In genomic region chr21:44677881-44678280, GRCh38 we compare ENCODE assay signal across 34 cellular contexts. TPM values are rescaled to one million over a fixed set of nuclear protein-coding genes. Genes with fewer than 3 reads are reported as not detected.
"Had no signal": no experiment of that assay in that cellular context is flagged by ENCODE, and none has a peak within 500 bp of the region (broad histone marks: within the 10 kb centered on the region; RNA-seq: fewer than 3 reads in every experiment).

No MANE protein-coding gene starts in this region.

- H3K9me3 ChIP-seq: adrenal gland, body of pancreas, colonic mucosa, gastrocnemius medialis had no signal

- H3K27ac ChIP-seq: adrenal gland, body of pancreas, cardiac muscle cell, colonic mucosa, dorsolateral prefrontal cortex, foreskin keratinocyte, gastrocnemius medialis, heart left ventricle had no signal

- DNase-seq: activated CD4-positive, alpha-beta T cell treated with anti-CD3 and anti-CD28 coated beads for 36 hours; activated CD4-positive, alpha-beta T cell treated with anti-CD3 and anti-CD28 coated beads, Interleukin-2, amount 10 ng/mL, durations not matched to agents 7 days and 5 days; activated CD4-positive, alpha-beta T cell treated with anti-CD3 and anti-CD28 coated beads, Interleukin-2, amount 50 U/mL, for 4 hours; activated CD4-positive, CD25-positive, alpha-beta regulatory T cell; activated CD4-positive, CD25-positive, alpha-beta regulatory T cell treated with anti-CD3 and anti-CD28 coated beads, Interleukin-2, amount 50 U/mL, for 72 hours; activated CD8-positive, alpha-beta memory T cell treated with anti-CD3 and anti-CD28 coated beads, Interleukin-2, amount 10 ng/mL, durations not matched to agents 7 days and 5 days; activated CD8-positive, alpha-beta memory T cell treated with anti-CD3 and anti-CD28 coated beads, Interleukin-2, amount 50 U/mL, for 4 hours; activated CD8-positive, alpha-beta T cell treated with anti-CD3 and anti-CD28 coated beads for 36 hours; activated naive CD4-positive, alpha-beta T cell treated with anti-CD3 and anti-CD28 coated beads for 36 hours; activated naive CD8-positive, alpha-beta T cell treated with anti-CD3 and anti-CD28 coated beads for 36 hours; activated naive CD8-positive, alpha-beta T cell treated with anti-CD3 and anti-CD28 coated beads, Interleukin-2, amount 50 U/mL, for 24 hours; activated T-cell treated with anti-CD3 and anti-CD28 coated beads for 4 hours; activated T-cell treated with anti-CD3 and anti-CD28 coated beads, Interleukin-2, amount 50 U/mL, for 24 hours; activated T-cell treated with anti-CD3 and anti-CD28 coated beads, Interleukin-2, amount 50 U/mL, for 72 hours; amygdala; aorta; body of pancreas; central memory CD4-positive, alpha-beta T cell; cerebellar nuclear complex; colonic mucosa; dorsolateral prefrontal cortex; effector memory CD4-positive, alpha-beta T cell; endodermal cell; foreskin keratinocyte; gastrocnemius medialis; glutamatergic neuron; heart left ventricle; T-helper 2 cell had no signal

- ATAC-seq: activated CD4-positive, alpha-beta T cell treated with anti-CD3 and anti-CD28 coated beads for 36 hours; activated CD8-positive, alpha-beta memory T cell treated with anti-CD3 and anti-CD28 coated beads, Interleukin-2, amount 10 ng/mL, durations not matched to agents 7 days and 5 days; activated CD8-positive, alpha-beta T cell treated with anti-CD3 and anti-CD28 coated beads for 36 hours; activated naive CD8-positive, alpha-beta T cell treated with anti-CD3 and anti-CD28 coated beads, Interleukin-2, amount 50 U/mL, for 24 hours; activated T-cell treated with anti-CD3 and anti-CD28 coated beads, Interleukin-2, amount 50 U/mL, for 72 hours; body of pancreas; esophagus mucosa; foreskin keratinocyte; gastrocnemius medialis; heart left ventricle had no signal

- H3K4me3 ChIP-seq: adrenal gland, body of pancreas, cardiac muscle cell, colonic mucosa, dorsolateral prefrontal cortex, gastrocnemius medialis, heart left ventricle had no signal

- H3K4me1 ChIP-seq: adrenal gland, body of pancreas, colonic mucosa, foreskin keratinocyte, gastrocnemius medialis, heart left ventricle had no signal

- H3K36me3 ChIP-seq: adrenal gland, cardiac muscle cell, colonic mucosa, gastrocnemius medialis, heart left ventricle had no signal

- H3K27me3 ChIP-seq: adrenal gland, body of pancreas, cardiac muscle cell, colonic mucosa had no signal

RNA-seq across cellular contexts. Expression of gene KRTAP12-1, which starts 4.1 kb away (rescaled TPM):
- total RNA-seq: activated CD4-positive, alpha-beta T cell treated with anti-CD3 and anti-CD28 coated beads for 36 hours; activated CD4-positive, alpha-beta T cell treated with anti-CD3 and anti-CD28 coated beads, Interleukin-2, amount 10 ng/mL, durations not matched to agents 7 days and 5 days; activated CD8-positive, alpha-beta memory T cell treated with anti-CD3 and anti-CD28 coated beads for 36 hours; activated CD8-positive, alpha-beta memory T cell treated with anti-CD3 and anti-CD28 coated beads, Interleukin-2, amount 10 ng/mL, durations not matched to agents 7 days and 5 days; activated CD8-positive, alpha-beta T cell treated with anti-CD3 and anti-CD28 coated beads for 36 hours; activated naive CD4-positive, alpha-beta T cell treated with anti-CD3 and anti-CD28 coated beads for 36 hours; activated naive CD8-positive, alpha-beta T cell treated with anti-CD3 and anti-CD28 coated beads for 36 hours; activated T-cell treated with anti-CD3 and anti-CD28 coated beads, Interleukin-2, amount 50 U/mL, for 72 hours; adrenal gland; aorta; body of pancreas; cardiac muscle cell; colonic mucosa; endodermal cell; epithelial cell of proximal tubule; esophagus mucosa; foreskin keratinocyte; gastrocnemius medialis; heart left ventricle; T-helper 1 cell treated with Interleukin-12 subunit alpha and Interleukin-12 subunit beta and Interleukin-4 antibody, amounts not matched to agents 30 ng/mL and 1 ng/mL, for 36 hours had no signal
- polyA plus RNA-seq: adrenal gland, aorta, cardiac muscle cell, foreskin keratinocyte, heart left ventricle had no signal

RNA-seq across cellular contexts. Expression of gene KRTAP12-2, which starts 11.2 kb away (rescaled TPM):
- total RNA-seq: activated CD4-positive, alpha-beta T cell treated with anti-CD3 and anti-CD28 coated beads for 36 hours; activated CD4-positive, alpha-beta T cell treated with anti-CD3 and anti-CD28 coated beads, Interleukin-2, amount 10 ng/mL, durations not matched to agents 7 days and 5 days; activated CD8-positive, alpha-beta memory T cell treated with anti-CD3 and anti-CD28 coated beads for 36 hours; activated CD8-positive, alpha-beta memory T cell treated with anti-CD3 and anti-CD28 coated beads, Interleukin-2, amount 10 ng/mL, durations not matched to agents 7 days and 5 days; activated CD8-positive, alpha-beta T cell treated with anti-CD3 and anti-CD28 coated beads for 36 hours; activated naive CD4-positive, alpha-beta T cell treated with anti-CD3 and anti-CD28 coated beads for 36 hours; activated naive CD8-positive, alpha-beta T cell treated with anti-CD3 and anti-CD28 coated beads for 36 hours; activated T-cell treated with anti-CD3 and anti-CD28 coated beads, Interleukin-2, amount 50 U/mL, for 72 hours; adrenal gland; aorta; body of pancreas; cardiac muscle cell; colonic mucosa; dorsolateral prefrontal cortex; endodermal cell; epithelial cell of proximal tubule; esophagus mucosa; foreskin keratinocyte; gastrocnemius medialis; heart left ventricle; T-helper 1 cell treated with Interleukin-12 subunit alpha and Interleukin-12 subunit beta and Interleukin-4 antibody, amounts not matched to agents 30 ng/mL and 1 ng/mL, for 36 hours had no signal
- polyA plus RNA-seq: adrenal gland, aorta, cardiac muscle cell, foreskin keratinocyte, heart left ventricle had no signal

RNA-seq across cellular contexts. Expression of gene KRTAP10-12, which starts 19.1 kb away (rescaled TPM):
- total RNA-seq: activated CD4-positive, alpha-beta T cell treated with anti-CD3 and anti-CD28 coated beads for 36 hours; activated CD4-positive, alpha-beta T cell treated with anti-CD3 and anti-CD28 coated beads, Interleukin-2, amount 10 ng/mL, durations not matched to agents 7 days and 5 days; activated CD8-positive, alpha-beta memory T cell treated with anti-CD3 and anti-CD28 coated beads for 36 hours; activated CD8-positive, alpha-beta memory T cell treated with anti-CD3 and anti-CD28 coated beads, Interleukin-2, amount 10 ng/mL, durations not matched to agents 7 days and 5 days; activated CD8-positive, alpha-beta T cell treated with anti-CD3 and anti-CD28 coated beads for 36 hours; activated naive CD4-positive, alpha-beta T cell treated with anti-CD3 and anti-CD28 coated beads for 36 hours; activated naive CD8-positive, alpha-beta T cell treated with anti-CD3 and anti-CD28 coated beads for 36 hours; activated T-cell treated with anti-CD3 and anti-CD28 coated beads, Interleukin-2, amount 50 U/mL, for 72 hours; adrenal gland; aorta; body of pancreas; cardiac muscle cell; colonic mucosa; dorsolateral prefrontal cortex; endodermal cell; epithelial cell of proximal tubule; esophagus mucosa; foreskin keratinocyte; gastrocnemius medialis; heart left ventricle; T-helper 1 cell treated with Interleukin-12 subunit alpha and Interleukin-12 subunit beta and Interleukin-4 antibody, amounts not matched to agents 30 ng/mL and 1 ng/mL, for 36 hours had no signal
- polyA plus RNA-seq: adrenal gland, aorta, cardiac muscle cell, foreskin keratinocyte, heart left ventricle had no signal

RNA-seq across cellular contexts. Expression of gene KRTAP12-3, which starts 20.1 kb away (rescaled TPM):
- total RNA-seq: activated CD4-positive, alpha-beta T cell treated with anti-CD3 and anti-CD28 coated beads for 36 hours; activated CD4-positive, alpha-beta T cell treated with anti-CD3 and anti-CD28 coated beads, Interleukin-2, amount 10 ng/mL, durations not matched to agents 7 days and 5 days; activated CD8-positive, alpha-beta memory T cell treated with anti-CD3 and anti-CD28 coated beads for 36 hours; activated CD8-positive, alpha-beta memory T cell treated with anti-CD3 and anti-CD28 coated beads, Interleukin-2, amount 10 ng/mL, durations not matched to agents 7 days and 5 days; activated CD8-positive, alpha-beta T cell treated with anti-CD3 and anti-CD28 coated beads for 36 hours; activated naive CD4-positive, alpha-beta T cell treated with anti-CD3 and anti-CD28 coated beads for 36 hours; activated naive CD8-positive, alpha-beta T cell treated with anti-CD3 and anti-CD28 coated beads for 36 hours; activated T-cell treated with anti-CD3 and anti-CD28 coated beads, Interleukin-2, amount 50 U/mL, for 72 hours; adrenal gland; aorta; body of pancreas; cardiac muscle cell; colonic mucosa; dorsolateral prefrontal cortex; endodermal cell; epithelial cell of proximal tubule; esophagus mucosa; foreskin keratinocyte; gastrocnemius medialis; heart left ventricle; T-helper 1 cell treated with Interleukin-12 subunit alpha and Interleukin-12 subunit beta and Interleukin-4 antibody, amounts not matched to agents 30 ng/mL and 1 ng/mL, for 36 hours had no signal
- polyA plus RNA-seq: adrenal gland, aorta, cardiac muscle cell, foreskin keratinocyte, heart left ventricle had no signal

RNA-seq across cellular contexts. Expression of gene KRTAP12-4, which starts 23.4 kb away (rescaled TPM):
- total RNA-seq: activated CD4-positive, alpha-beta T cell treated with anti-CD3 and anti-CD28 coated beads for 36 hours; activated CD4-positive, alpha-beta T cell treated with anti-CD3 and anti-CD28 coated beads, Interleukin-2, amount 10 ng/mL, durations not matched to agents 7 days and 5 days; activated CD8-positive, alpha-beta memory T cell treated with anti-CD3 and anti-CD28 coated beads for 36 hours; activated CD8-positive, alpha-beta memory T cell treated with anti-CD3 and anti-CD28 coated beads, Interleukin-2, amount 10 ng/mL, durations not matched to agents 7 days and 5 days; activated CD8-positive, alpha-beta T cell treated with anti-CD3 and anti-CD28 coated beads for 36 hours; activated naive CD4-positive, alpha-beta T cell treated with anti-CD3 and anti-CD28 coated beads for 36 hours; activated naive CD8-positive, alpha-beta T cell treated with anti-CD3 and anti-CD28 coated beads for 36 hours; activated T-cell treated with anti-CD3 and anti-CD28 coated beads, Interleukin-2, amount 50 U/mL, for 72 hours; adrenal gland; aorta; body of pancreas; cardiac muscle cell; colonic mucosa; dorsolateral prefrontal cortex; endodermal cell; epithelial cell of proximal tubule; esophagus mucosa; foreskin keratinocyte; gastrocnemius medialis; heart left ventricle; T-helper 1 cell treated with Interleukin-12 subunit alpha and Interleukin-12 subunit beta and Interleukin-4 antibody, amounts not matched to agents 30 ng/mL and 1 ng/mL, for 36 hours had no signal
- polyA plus RNA-seq: adrenal gland, aorta, cardiac muscle cell, foreskin keratinocyte, heart left ventricle had no signal
